ENCODE assay signal across 1 cellular context in genomic region chr12:56317675-56318074, GRCh38.
TF ChIP-seq lines count a peak whose summit lies in the region.

No MANE protein-coding gene starts in this region.

TF ChIP-seq in WTC11, 78 proteins besides CTCF, POLR2A, EP300 and RAD21 (continued from another document):
- TF ChIP-seq, protein P1, sequence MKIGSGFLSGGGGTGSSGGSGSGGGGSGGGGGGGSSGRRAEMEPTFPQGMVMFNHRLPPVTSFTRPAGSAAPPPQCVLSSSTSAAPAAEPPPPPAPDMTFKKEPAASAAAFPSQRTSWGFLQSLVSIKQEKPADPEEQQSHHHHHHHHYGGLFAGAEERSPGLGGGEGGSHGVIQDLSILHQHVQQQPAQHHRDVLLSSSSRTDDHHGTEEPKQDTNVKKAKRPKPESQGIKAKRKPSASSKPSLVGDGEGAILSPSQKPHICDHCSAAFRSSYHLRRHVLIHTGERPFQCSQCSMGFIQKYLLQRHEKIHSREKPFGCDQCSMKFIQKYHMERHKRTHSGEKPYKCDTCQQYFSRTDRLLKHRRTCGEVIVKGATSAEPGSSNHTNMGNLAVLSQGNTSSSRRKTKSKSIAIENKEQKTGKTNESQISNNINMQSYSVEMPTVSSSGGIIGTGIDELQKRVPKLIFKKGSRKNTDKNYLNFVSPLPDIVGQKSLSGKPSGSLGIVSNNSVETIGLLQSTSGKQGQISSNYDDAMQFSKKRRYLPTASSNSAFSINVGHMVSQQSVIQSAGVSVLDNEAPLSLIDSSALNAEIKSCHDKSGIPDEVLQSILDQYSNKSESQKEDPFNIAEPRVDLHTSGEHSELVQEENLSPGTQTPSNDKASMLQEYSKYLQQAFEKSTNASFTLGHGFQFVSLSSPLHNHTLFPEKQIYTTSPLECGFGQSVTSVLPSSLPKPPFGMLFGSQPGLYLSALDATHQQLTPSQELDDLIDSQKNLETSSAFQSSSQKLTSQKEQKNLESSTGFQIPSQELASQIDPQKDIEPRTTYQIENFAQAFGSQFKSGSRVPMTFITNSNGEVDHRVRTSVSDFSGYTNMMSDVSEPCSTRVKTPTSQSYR (CRISPR knock-in tag; IDR thresholded peaks at IDR 0.05): no peak
- TF ChIP-seq OVOL2 (CRISPR knock-in tag; IDR thresholded peaks at IDR 0.05; ENCODE audit: borderline replicate concordance) (no peak), ELF4 (CRISPR knock-in tag; IDR thresholded peaks at IDR 0.05; ENCODE audit: low read depth) (no peak), JUN (CRISPR knock-in tag; IDR thresholded peaks at IDR 0.05) (no peak), FOXJ3 (CRISPR knock-in tag; IDR thresholded peaks at IDR 0.05; ENCODE audit: borderline replicate concordance) (no peak), KAT7 (CRISPR knock-in tag; IDR thresholded peaks at IDR 0.05; ENCODE audit: borderline replicate concordance) (no peak), AR (CRISPR knock-in tag; IDR thresholded peaks at IDR 0.05) (no peak), FOXK1 (CRISPR knock-in tag; IDR thresholded peaks at IDR 0.05) (no peak), GRHL2 (CRISPR knock-in tag; IDR thresholded peaks at IDR 0.05; ENCODE audit: insufficient replicate concordance, severe bottlenecking) (no peak), HMGA2 (CRISPR knock-in tag; IDR thresholded peaks at IDR 0.05) (no peak), MYBL2 (CRISPR knock-in tag; IDR thresholded peaks at IDR 0.05) (no peak)
- TF ChIP-seq, protein P2, sequence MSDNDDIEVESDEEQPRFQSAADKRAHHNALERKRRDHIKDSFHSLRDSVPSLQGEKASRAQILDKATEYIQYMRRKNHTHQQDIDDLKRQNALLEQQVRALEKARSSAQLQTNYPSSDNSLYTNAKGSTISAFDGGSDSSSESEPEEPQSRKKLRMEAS (CRISPR knock-in tag; IDR thresholded peaks at IDR 0.05): no peak
TF ChIP-seq in WTC11: peak in this region for 0.
